Comparison of ENCODE assay signal across 11 cellular contexts in genomic region chr10:62352356-62352963, GRCh38. TPM values are rescaled to one million over a fixed set of nuclear protein-coding genes. Genes with fewer than 3 reads are reported as not detected.
DNase-seq lines count a peak whose midpoint lies in the region; ATAC-seq and TF ChIP-seq lines count a peak whose summit lies in the region.
"Had no signal": no experiment of that assay in that cellular context is flagged by ENCODE, and none has a peak within 500 bp of the region (broad histone marks: within the 10 kb centered on the region; RNA-seq: fewer than 3 reads in every experiment).

No MANE protein-coding gene starts in this region.

- ATAC-seq in HG03097 (IDR thresholded peaks at IDR 0.05; ENCODE audit: low FRiP score, unreplicated experiment) (no peak), HG02970 (IDR thresholded peaks at IDR 0.05; ENCODE audit: low FRiP score, unreplicated experiment) (no peak)

- DNase-seq in EL (peak; percentile 25), HT1080 (ENCODE audit: low read depth) (peak; percentile 86), astrocyte of the spinal cord (ENCODE audit: low read depth, low spot score) (peak; percentile 18), renal cortical epithelial cell (ENCODE audit: low read depth) (peak; percentile 38), NCI-H1092 treated with DMSO at 0.1 percent for 48 hours (lab: John Stamatoyannopoulos, UW) (no peak)
- DNase-seq: midbrain, NCI-H187 treated with DMSO at 0.1 percent for 48 hours, NCI-H82, tibial artery had no signal

- in situ Hi-C loops in astrocyte of the spinal cord (cut with HindIII; ENCODE audit: low sequenced_read_pairs), result no loop called here

- no peak overlapping the region for H3K4me3 ChIP-seq in astrocyte of the spinal cord (ENCODE audit: low read depth, low read length)
- H3K4me3 ChIP-seq: tibial artery had no signal

- TF ChIP-seq CTCF in astrocyte of the spinal cord (IDR thresholded peaks at IDR 0.05; ENCODE audit: low read depth, low read length), result no peak

RNA-seq across cellular contexts. Expression of gene ZNF365, which starts 21.7 kb away (rescaled TPM):
- total RNA-seq in HT1080 (2014; rRNA removed; shearing (Covaris generic)), result 8.2 and 8.8 TPM in 2 replicates
- polyA plus RNA-seq in HT1080 (2015; cell fraction: cytosol; rRNA removed), result 6.2 and 7.4 TPM in 2 replicates
- polyA plus RNA-seq in HT1080 (2015; cell fraction: nucleus; rRNA removed), result 5.9 and 6.4 TPM in 2 replicates
- total RNA-seq in renal cortical epithelial cell, result 6.7 and 8.2 TPM in 2 replicates
